8 cellular contexts compared by ENCODE assay signal in genomic region chr15:44720000-44720435, GRCh38. TPM values are rescaled to one million over a fixed set of nuclear protein-coding genes. Genes with fewer than 3 reads are reported as not detected.
DNase-seq lines count a peak whose midpoint lies in the region; ATAC-seq, FAIRE-seq and TF ChIP-seq lines count a peak whose summit lies in the region.
"Not testable (repeated sequence)": the region's sequence is repeated elsewhere in the genome, so short reads cannot be mapped to it uniquely, and the experiment has no call there.
"Had no signal": no experiment of that assay in that cellular context is flagged by ENCODE, and none has a peak within 500 bp of the region (broad histone marks: within the 10 kb centered on the region; RNA-seq: fewer than 3 reads in every experiment).

No MANE protein-coding gene starts in this region.

- H2AFZ ChIP-seq in HepG2 (ENCODE audit: low read length), result not testable (repeated sequence)

- not testable (repeated sequence) for TF ChIP-seq POLR2A in GM12891 (IDR thresholded peaks at IDR 0.05; ENCODE audit: low read depth, low read length); HepG2 (IDR thresholded peaks at IDR 0.05; ENCODE audit: insufficient read depth in 1 of 2, low read depth in 2 of 2, low read length in 2 of 2)

- H3K4me1 ChIP-seq in HepG2 (ENCODE audit: insufficient read depth, low read length), result peaks cover 40% of the 10 kb centered on the region

- TF ChIP-seq RAD21 in HepG2 (CRISPR knock-in tag; IDR thresholded peaks at IDR 0.05), result not testable (repeated sequence)

- not testable (repeated sequence) for H3K4me2 ChIP-seq in HepG2 (ENCODE audit: low read depth, low read length)

- POLR2A ChIA-PET in T-cell (lab: Charles Lee) (interaction anchor here (1.2 to 10.2 kb wide), 3 partner anchors 9 to 16 kb away, joined by 4 to 289 read pairs (median 27); partner anchors contain the start of gene TRIM69 (in 1 of the 2)), HepG2 (lab: Yijun Ruan, JAX) (interaction anchor here (1.7 to 3.4 kb wide), 2 partner anchors 8 to 9 kb away, joined by 10 to 17 read pairs; partner anchors contain the start of genes B2M and PATL2)

- in situ Hi-C loops in HepG2 (cut with HindIII; ENCODE audit: extremely low pct_ligation_motif_present, low pct_unique_long_range_greater_than_20kb), result not testable (repeated sequence)

- not testable (repeated sequence) for FAIRE-seq in GM12891 (lab: Jason Lieb, UNC); HepG2 (lab: Jason Lieb, UNC)

- H3K4me1 Mint-ChIP-seq in T-cell, result peaks cover 92 to 94% (median 92%) of the 10 kb centered on the region in 3 donors
- H3K4me1 Mint-ChIP-seq in activated naive CD8-positive, alpha-beta T cell (ENCODE audit: low read depth), result peaks cover 88% of the 10 kb centered on the region
- H3K4me1 Mint-ChIP-seq in stimulated activated effector memory CD8-positive, alpha-beta T cell treated with anti-CD3 and anti-CD28 coated beads, Interleukin-12 subunit alpha, Interleukin-12 subunit beta, amount 100 ng/mL, for 72 hours, result peaks cover 90% of the 10 kb centered on the region

- H3K9me3 Mint-ChIP-seq in T-cell; activated naive CD8-positive, alpha-beta T cell (ENCODE audit: low read depth); stimulated activated effector memory CD8-positive, alpha-beta T cell treated with anti-CD3 and anti-CD28 coated beads, Interleukin-12 subunit alpha, Interleukin-12 subunit beta, amount 100 ng/mL, for 72 hours: not testable (repeated sequence)

- not testable (repeated sequence) for H3K27me3 ChIP-seq in HepG2 (ENCODE audit: control insufficient read depth in 1 of 2, insufficient read depth in 2 of 2, low read length in 2 of 2)

- peaks cover 8 to 27% of the 10 kb centered on the region in 2 experiments for H3K36me3 ChIP-seq in HepG2 (replicated peaks in 1 of 2; ENCODE audit: control insufficient read depth in 1 of 2, insufficient read depth in 2 of 2, low read length in 2 of 2)

- WGBS in HepG2 (ENCODE audit: low lambda C conversion rate), result 87% methylated on average over 8 of the region's 8 CpGs

- peak overlapping the region; percentile 87 to 94 for H3K27ac Mint-ChIP-seq in T-cell
- H3K27ac Mint-ChIP-seq in activated naive CD8-positive, alpha-beta T cell, result peak overlapping the region; percentile 100
- H3K27ac Mint-ChIP-seq in stimulated activated effector memory CD8-positive, alpha-beta T cell treated with anti-CD3 and anti-CD28 coated beads, Interleukin-12 subunit alpha, Interleukin-12 subunit beta, amount 100 ng/mL, for 72 hours, result peak overlapping the region; percentile 100

- TF ChIP-seq CTCF in HepG2 (CRISPR knock-in tag; IDR thresholded peaks at IDR 0.05), result not testable (repeated sequence)

- not testable (repeated sequence) for BruUV-seq in HepG2 (replicated peaks; lab: Mats Ljungman, UMichigan)

- H3K36me3 Mint-ChIP-seq in T-cell, result peaks cover 46% of the 10 kb centered on the region
- H3K36me3 Mint-ChIP-seq in activated naive CD8-positive, alpha-beta T cell, result peaks cover 30% of the 10 kb centered on the region
- peaks cover 85% of the 10 kb centered on the region for H3K36me3 Mint-ChIP-seq in stimulated activated effector memory CD8-positive, alpha-beta T cell treated with anti-CD3 and anti-CD28 coated beads, Interleukin-12 subunit alpha, Interleukin-12 subunit beta, amount 100 ng/mL, for 72 hours

- ATAC-seq in HG02938 (IDR thresholded peaks at IDR 0.05; ENCODE audit: unreplicated experiment) (peak; percentile 5), T-cell (replicated peaks in 1 of 4) (peak in 3 of 4 experiments; percentile 1)
- ATAC-seq in HepG2; stimulated activated effector memory CD8-positive, alpha-beta T cell treated with anti-CD3 and anti-CD28 coated beads, Interleukin-12 subunit alpha, Interleukin-12 subunit beta, amount 100 ng/mL, for 72 hours: not testable (repeated sequence)

- peak overlapping the region in 2 of 3 donors; percentile 13 to 100 for H3K4me3 Mint-ChIP-seq in T-cell
- peak overlapping the region; percentile 47 for H3K4me3 Mint-ChIP-seq in activated naive CD8-positive, alpha-beta T cell
- peak overlapping the region; percentile 99 for H3K4me3 Mint-ChIP-seq in stimulated activated effector memory CD8-positive, alpha-beta T cell treated with anti-CD3 and anti-CD28 coated beads, Interleukin-12 subunit alpha, Interleukin-12 subunit beta, amount 100 ng/mL, for 72 hours

- intact Hi-C loops in HepG2 (cut with micrococcal nuclease; ENCODE audit: unreplicated experiment), result not testable (repeated sequence)

- not testable (repeated sequence) for H4K20me1 ChIP-seq in HepG2 (ENCODE audit: insufficient read depth, low read length)

- not testable (repeated sequence) for H3K27ac ChIP-seq in HepG2 (ENCODE audit: extremely low read length, insufficient read depth, low read length)

- not testable (repeated sequence) for DNase-seq in GM12891 (ENCODE audit: insufficient read length, low spot score); HepG2 (ENCODE audit: low spot score); stimulated activated effector memory CD8-positive, alpha-beta T cell treated with anti-CD3 and anti-CD28 coated beads, Interleukin-12 subunit alpha, Interleukin-12 subunit beta, amount 100 ng/mL, for 72 hours (ENCODE audit: low spot score in 2 of 2)
- DNase-seq in T-cell, result peak in 1 of 34 experiments; percentile 40
- DNase-seq in activated CD8-positive, alpha-beta memory T cell treated with anti-CD3 and anti-CD28 coated beads, Interleukin-2, amount 50 U/mL, for 4 hours, result peak; percentile 29

- H3K27me3 Mint-ChIP-seq in T-cell; activated naive CD8-positive, alpha-beta T cell: not testable (repeated sequence)

- not testable (repeated sequence) for TF ChIP-seq EP300 in HepG2 (IDR thresholded peaks at IDR 0.05; ENCODE audit: low read depth in 2 of 2, low read length in 2 of 2); HepG2 (CRISPR knock-in tag; IDR thresholded peaks at IDR 0.05; ENCODE audit: borderline replicate concordance)

- CTCF ChIA-PET in T-cell (lab: Charles Lee), result interaction anchor here in 1 of 2 donors (1.5 to 1.7 kb wide), 3 partner anchors 9 to 57 kb away, joined by 4 to 9 read pairs (median 7); partner anchors contain the start of gene SPG11
- CTCF ChIA-PET in HepG2 (lab: Yijun Ruan, JAX; ENCODE audit: low intra/inter-chr PET ratio, low total read pairs), result not testable (repeated sequence)

- H3K79me2 ChIP-seq in HepG2 (ENCODE audit: insufficient read depth, low read length), result not testable (repeated sequence)

- not testable (repeated sequence) for H3K9me3 ChIP-seq in HepG2 (ENCODE audit: low read length)

- not testable (repeated sequence) for H3K4me3 ChIP-seq in HepG2 (replicated peaks in 1 of 3; ENCODE audit: insufficient read depth in 1 of 3, low read depth in 2 of 3, low read length in 3 of 3)

- H3K9ac ChIP-seq in HepG2 (ENCODE audit: insufficient read depth, low read depth, low read length), result not testable (repeated sequence)

RNA-seq across cellular contexts. Expression of gene B2M, which starts 8.7 kb away (rescaled TPM):
- 5,189 TPM for polyA plus RNA-seq in GM12891 (2012; ENCODE audit: low read depth, missing spikeins)
- total RNA-seq in T-cell (1,000 to 10,000 TPM; 5,457 to 6,662 (median 6,121) TPM), HepG2 (2016; rRNA removed; fragmentation: Illumina TruSeq; extraction: Trizol) (530 and 784 TPM in 2 replicates)
- 119 and 125 TPM in 2 replicates for total RNA-seq in HepG2 (2016; cell fraction: cytosol; rRNA removed; fragmentation: Illumina TruSeq; extraction: Trizol; ENCODE audit: low read depth)
- total RNA-seq in HepG2 (2016; cell fraction: insoluble cytoplasmic fraction; rRNA removed; fragmentation: Illumina TruSeq; extraction: Trizol), result 505 and 836 TPM in 2 replicates
- total RNA-seq in HepG2 (2016; cell fraction: membrane; rRNA removed; fragmentation: Illumina TruSeq; extraction: Trizol), result 137 and 145 TPM in 2 replicates
- total RNA-seq in HepG2 (2016; cell fraction: nucleus; rRNA removed; fragmentation: Illumina TruSeq; extraction: Trizol), result 527 and 591 TPM in 2 replicates
- 754 and 857 TPM in 2 replicates for polyA plus RNA-seq in HepG2 (2011; rRNA removed)
- 1,404 and 3,087 TPM in 2 replicates for polyA plus RNA-seq in HepG2 (2011; cell fraction: cytosol; rRNA removed)
- polyA plus RNA-seq in HepG2 (2011; cell fraction: nucleus; rRNA removed), result 194 and 300 TPM in 2 replicates
- polyA plus RNA-seq in HepG2 (2012), result 589 and 873 TPM in 2 replicates
- 135 and 139 TPM in 2 replicates for polyA plus RNA-seq in HepG2 (2016; cell fraction: cytosol; fragmentation: Illumina TruSeq; extraction: Trizol; ENCODE audit: low read depth)
- polyA plus RNA-seq in HepG2 (2016; cell fraction: insoluble cytoplasmic fraction; fragmentation: Illumina TruSeq; extraction: Trizol; ENCODE audit: low read depth), result 442 and 475 TPM in 2 replicates
- 123 and 125 TPM in 2 replicates for polyA plus RNA-seq in HepG2 (2016; cell fraction: membrane; fragmentation: Illumina TruSeq; extraction: Trizol; ENCODE audit: low read depth)
- polyA plus RNA-seq in HepG2 (2016; cell fraction: nucleus; fragmentation: Illumina TruSeq; extraction: Trizol; ENCODE audit: insufficient read depth, low read depth), result 916 and 917 TPM in 2 replicates
- 191 and 793 TPM in 2 replicates for polyA minus RNA-seq in HepG2 (2011; rRNA and poly(A)+ RNA removed; ENCODE audit: low replicate concordance)
- polyA minus RNA-seq in HepG2 (2011; cell fraction: cytosol; rRNA and poly(A)+ RNA removed), result 308 and 333 TPM in 2 replicates
- 168 and 193 TPM in 2 replicates for polyA minus RNA-seq in HepG2 (2011; cell fraction: nucleus; rRNA and poly(A)+ RNA removed)

RNA-seq across cellular contexts. Expression of gene PATL2, which starts 8.9 kb away (rescaled TPM):
- 10.9 TPM for polyA plus RNA-seq in GM12891 (2012; ENCODE audit: low read depth, missing spikeins)
- 10 to 100 TPM; 43.5 to 69.7 (median 48.5) TPM for total RNA-seq in T-cell
- total RNA-seq in HepG2 (2016; rRNA removed; fragmentation: Illumina TruSeq; extraction: Trizol), result 0.15 TPM in 1 of 2 replicates, not detected in the other
- total RNA-seq in HepG2 (2016; cell fraction: cytosol; rRNA removed; fragmentation: Illumina TruSeq; extraction: Trizol; ENCODE audit: low read depth), result 0.30 TPM in 1 of 2 replicates, not detected in the other
- total RNA-seq in HepG2 (2016; cell fraction: insoluble cytoplasmic fraction; rRNA removed; fragmentation: Illumina TruSeq; extraction: Trizol), result 0.11 and 0.30 TPM in 2 replicates
- 0.14 TPM in 1 of 2 replicates, not detected in the other for total RNA-seq in HepG2 (2016; cell fraction: membrane; rRNA removed; fragmentation: Illumina TruSeq; extraction: Trizol)
- total RNA-seq in HepG2 (2016; cell fraction: nucleus; rRNA removed; fragmentation: Illumina TruSeq; extraction: Trizol), result 0.71 TPM in 1 of 2 replicates, not detected in the other
- 0.37 and 0.53 TPM in 2 replicates for polyA plus RNA-seq in HepG2 (2011; rRNA removed)
- 0.11 and 0.32 TPM in 2 replicates for polyA plus RNA-seq in HepG2 (2011; cell fraction: cytosol; rRNA removed)
- 2.6 TPM in 2 replicates for polyA plus RNA-seq in HepG2 (2011; cell fraction: nucleus; rRNA removed)
- polyA plus RNA-seq in HepG2 (2012), result 0.44 and 0.49 TPM in 2 replicates
- 0.24 TPM in 1 of 2 replicates, not detected in the other for polyA plus RNA-seq in HepG2 (2016; cell fraction: cytosol; fragmentation: Illumina TruSeq; extraction: Trizol; ENCODE audit: low read depth)
- 0.27 TPM in 1 of 2 replicates, not detected in the other for polyA plus RNA-seq in HepG2 (2016; cell fraction: insoluble cytoplasmic fraction; fragmentation: Illumina TruSeq; extraction: Trizol; ENCODE audit: low read depth)
- 0.09 TPM in 1 of 2 replicates, not detected in the other for polyA plus RNA-seq in HepG2 (2016; cell fraction: membrane; fragmentation: Illumina TruSeq; extraction: Trizol; ENCODE audit: low read depth)
- polyA plus RNA-seq in HepG2 (2016; cell fraction: nucleus; fragmentation: Illumina TruSeq; extraction: Trizol; ENCODE audit: insufficient read depth, low read depth), result 0.56 and 1.5 TPM in 2 replicates
- 1.1 TPM in 1 of 2 replicates, not detected in the other for polyA minus RNA-seq in HepG2 (2011; rRNA and poly(A)+ RNA removed; ENCODE audit: low replicate concordance)
- not detected in 2 replicates for polyA minus RNA-seq in HepG2 (2011; cell fraction: cytosol; rRNA and poly(A)+ RNA removed)
- polyA minus RNA-seq in HepG2 (2011; cell fraction: nucleus; rRNA and poly(A)+ RNA removed), result 0.39 and 1.5 TPM in 2 replicates
- total RNA-seq: GM23248 had no signal

RNA-seq across cellular contexts. Expression of gene TRIM69, which starts 16.3 kb away (rescaled TPM):
- 35.5 TPM for polyA plus RNA-seq in GM12891 (2012; ENCODE audit: low read depth, missing spikeins)
- total RNA-seq in T-cell (10 to 100 TPM; 21.5 to 56.9 (median 42.9) TPM), HepG2 (2016; rRNA removed; fragmentation: Illumina TruSeq; extraction: Trizol) (2.6 and 4.0 TPM in 2 replicates)
- total RNA-seq in HepG2 (2016; cell fraction: cytosol; rRNA removed; fragmentation: Illumina TruSeq; extraction: Trizol; ENCODE audit: low read depth), result 2.6 and 3.3 TPM in 2 replicates
- total RNA-seq in HepG2 (2016; cell fraction: insoluble cytoplasmic fraction; rRNA removed; fragmentation: Illumina TruSeq; extraction: Trizol), result 2.7 and 3.4 TPM in 2 replicates
- total RNA-seq in HepG2 (2016; cell fraction: membrane; rRNA removed; fragmentation: Illumina TruSeq; extraction: Trizol), result 5.1 and 6.1 TPM in 2 replicates
- total RNA-seq in HepG2 (2016; cell fraction: nucleus; rRNA removed; fragmentation: Illumina TruSeq; extraction: Trizol), result 2.0 TPM in 2 replicates
- 2.7 and 3.2 TPM in 2 replicates for polyA plus RNA-seq in HepG2 (2011; rRNA removed)
- polyA plus RNA-seq in HepG2 (2011; cell fraction: cytosol; rRNA removed), result 2.1 and 2.9 TPM in 2 replicates
- polyA plus RNA-seq in HepG2 (2011; cell fraction: nucleus; rRNA removed), result 0.88 and 1.4 TPM in 2 replicates
- polyA plus RNA-seq in HepG2 (2012), result 2.3 and 2.6 TPM in 2 replicates
- polyA plus RNA-seq in HepG2 (2016; cell fraction: cytosol; fragmentation: Illumina TruSeq; extraction: Trizol; ENCODE audit: low read depth), result 2.8 and 4.0 TPM in 2 replicates
- polyA plus RNA-seq in HepG2 (2016; cell fraction: insoluble cytoplasmic fraction; fragmentation: Illumina TruSeq; extraction: Trizol; ENCODE audit: low read depth), result 5.4 and 8.8 TPM in 2 replicates
- polyA plus RNA-seq in HepG2 (2016; cell fraction: membrane; fragmentation: Illumina TruSeq; extraction: Trizol; ENCODE audit: low read depth), result 5.4 and 6.5 TPM in 2 replicates
- polyA plus RNA-seq in HepG2 (2016; cell fraction: nucleus; fragmentation: Illumina TruSeq; extraction: Trizol; ENCODE audit: insufficient read depth, low read depth), result 2.5 and 2.8 TPM in 2 replicates
- 3.3 and 13.1 TPM in 2 replicates for polyA minus RNA-seq in HepG2 (2011; rRNA and poly(A)+ RNA removed; ENCODE audit: low replicate concordance)
- 2.7 and 3.2 TPM in 2 replicates for polyA minus RNA-seq in HepG2 (2011; cell fraction: cytosol; rRNA and poly(A)+ RNA removed)
- polyA minus RNA-seq in HepG2 (2011; cell fraction: nucleus; rRNA and poly(A)+ RNA removed), result 1.7 and 2.2 TPM in 2 replicates

RNA-seq across cellular contexts. Expression of gene SPG11, which starts 56.6 kb away (rescaled TPM):
- 29.1 TPM for polyA plus RNA-seq in GM12891 (2012; ENCODE audit: low read depth, missing spikeins)
- total RNA-seq in T-cell (100 to 1,000 TPM; 108 to 124 (median 118) TPM), HepG2 (2016; rRNA removed; fragmentation: Illumina TruSeq; extraction: Trizol) (31.5 and 35.0 TPM in 2 replicates)
- 17.8 and 19.8 TPM in 2 replicates for total RNA-seq in HepG2 (2016; cell fraction: cytosol; rRNA removed; fragmentation: Illumina TruSeq; extraction: Trizol; ENCODE audit: low read depth)
- 35.7 and 36.6 TPM in 2 replicates for total RNA-seq in HepG2 (2016; cell fraction: insoluble cytoplasmic fraction; rRNA removed; fragmentation: Illumina TruSeq; extraction: Trizol)
- total RNA-seq in HepG2 (2016; cell fraction: membrane; rRNA removed; fragmentation: Illumina TruSeq; extraction: Trizol), result 18.9 and 19.7 TPM in 2 replicates
- 39.3 and 47.3 TPM in 2 replicates for total RNA-seq in HepG2 (2016; cell fraction: nucleus; rRNA removed; fragmentation: Illumina TruSeq; extraction: Trizol)
- 40.7 and 44.5 TPM in 2 replicates for polyA plus RNA-seq in HepG2 (2011; rRNA removed)
- 26.2 and 28.9 TPM in 2 replicates for polyA plus RNA-seq in HepG2 (2011; cell fraction: cytosol; rRNA removed)
- polyA plus RNA-seq in HepG2 (2011; cell fraction: nucleus; rRNA removed), result 52.6 and 61.8 TPM in 2 replicates
- 19.4 and 21.0 TPM in 2 replicates for polyA plus RNA-seq in HepG2 (2012)
- 1.7 and 2.1 TPM in 2 replicates for polyA plus RNA-seq in HepG2 (2016; cell fraction: cytosol; fragmentation: Illumina TruSeq; extraction: Trizol; ENCODE audit: low read depth)
- 26.2 and 26.5 TPM in 2 replicates for polyA plus RNA-seq in HepG2 (2016; cell fraction: insoluble cytoplasmic fraction; fragmentation: Illumina TruSeq; extraction: Trizol; ENCODE audit: low read depth)
- polyA plus RNA-seq in HepG2 (2016; cell fraction: membrane; fragmentation: Illumina TruSeq; extraction: Trizol; ENCODE audit: low read depth), result 3.5 and 4.5 TPM in 2 replicates
- polyA plus RNA-seq in HepG2 (2016; cell fraction: nucleus; fragmentation: Illumina TruSeq; extraction: Trizol; ENCODE audit: insufficient read depth, low read depth), result 47.3 and 52.3 TPM in 2 replicates
- 115 and 186 TPM in 2 replicates for polyA minus RNA-seq in HepG2 (2011; rRNA and poly(A)+ RNA removed; ENCODE audit: low replicate concordance)
- 24.8 and 26.5 TPM in 2 replicates for polyA minus RNA-seq in HepG2 (2011; cell fraction: cytosol; rRNA and poly(A)+ RNA removed)
- polyA minus RNA-seq in HepG2 (2011; cell fraction: nucleus; rRNA and poly(A)+ RNA removed), result 93.0 and 127 TPM in 2 replicates

Comparison
In these comparisons a context has a peak if more than half of its experiments do, and no peak if none do; other contexts are left out.
1. H3K4me3 Mint-ChIP-seq: peak in every context shown above with its lines; median percentile 99 in stimulated activated effector memory CD8-positive, alpha-beta T cell treated with anti-CD3 and anti-CD28 coated beads, Interleukin-12 subunit alpha, Interleukin-12 subunit beta, amount 100 ng/mL, for 72 hours; 56 in T-cell; 47 in activated naive CD8-positive, alpha-beta T cell.
2. RNA of gene PATL2, which starts 8.9 kb away (total RNA-seq): 43.5 to 69.7 TPM in T-cell; 0.11 to 0.71 TPM in HepG2; every median in the first group is over 10 times any median in the second.
3. Peak in every context shown above with its lines, with median percentiles within 50 percentile points of each other: H3K27ac Mint-ChIP-seq.